ENCODE assay signal across 8 cellular contexts in genomic region chr17:75524269-75524970, GRCh38. TPM values are rescaled to one million over a fixed set of nuclear protein-coding genes. Genes with fewer than 3 reads are reported as not detected.
A peak's percentile ranks its signal among the peaks of the same experiment; 100 is the strongest.
DNase-seq lines count a peak whose midpoint lies in the region; ATAC-seq, FAIRE-seq and TF ChIP-seq lines count a peak whose summit lies in the region.

No MANE protein-coding gene starts in this region.

- H3K4me1 ChIP-seq in GM12878 (ENCODE audit: control insufficient read depth, insufficient read depth, low read length) = 0 out of 2 replicates have a peak, but pooled peaks cover 7% of the 10 kb centered on the region
- H3K4me1 ChIP-seq in left lung = peaks cover 0 to 20% of the 10 kb centered on the region in 2 donors
- peaks cover 0 to 23% (median 17%) of the 10 kb centered on the region in 5 donors for H3K4me1 ChIP-seq in subcutaneous abdominal adipose tissue (ENCODE audit: control insufficient read depth in 5 of 5, insufficient read depth in 5 of 5, low read length in 5 of 5)

- H3K79me2 ChIP-seq in GM12878 (ENCODE audit: control insufficient read depth, insufficient read depth, low read length) = no peaks in the 10 kb centered on the region

- 45% methylated on average over 21 of the region's 24 CpGs for WGBS in GM12878 (ENCODE audit: insufficient coverage, insufficient replicate concordance, low lambda C conversion rate, missing lambda C conversion rate)

- H4K20me1 ChIP-seq in GM12878 (ENCODE audit: control insufficient read depth, insufficient read depth) = no peaks in the 10 kb centered on the region

- H3K9ac ChIP-seq in GM12878 (ENCODE audit: control insufficient read depth, insufficient read depth, low read length) (no peak overlapping the region), subcutaneous abdominal adipose tissue (ENCODE audit: low read length in 5 of 5) (no peak overlapping the region)

- ATAC-seq in GM12878 (no peak; the same call in 2 of the 3 replicates), left lung (no peak), GM21786 (IDR thresholded peaks at IDR 0.05; ENCODE audit: unreplicated experiment) (no peak)

- no peaks in the 10 kb centered on the region for H3K9me3 Mint-ChIP-seq in T-helper 1 cell treated with Interleukin-12 subunit alpha and Interleukin-12 subunit beta and Interleukin-4 antibody, amounts not matched to agents 30 μg/mL and 1 μg/mL, for 36 hours

- H3K27ac ChIP-seq in GM12878 (ENCODE audit: control insufficient read depth, insufficient read depth) (no peak overlapping the region), left lung (peak overlapping the region; percentile 65 to 76), subcutaneous abdominal adipose tissue (ENCODE audit: low read depth, low read length) (no peak overlapping the region)

- BruUV-seq in GM12878 (replicated peaks; lab: Mats Ljungman, UMichigan) = no TSS peak

- POLR2A ChIA-PET in GM12878 (lab: Charles Lee) = interaction anchor here (0.6 kb wide), 1 partner anchor 229 kb away, joined by 3 read pairs; no protein-coding TSS in a partner anchor

- no peaks in the 10 kb centered on the region for H3K9me3 ChIP-seq in GM12878 (replicated peaks; ENCODE audit: control insufficient read depth, insufficient read depth, low read length)
- no peaks in the 10 kb centered on the region for H3K9me3 ChIP-seq in left lung
- H3K9me3 ChIP-seq in subcutaneous abdominal adipose tissue (ENCODE audit: control insufficient read depth in 5 of 5, low read length in 5 of 5) = no peaks in the 10 kb centered on the region

- SMC1A ChIA-PET in GM12878 (lab: Charles Lee; ENCODE audit: uncharacterized antibody, unreplicated experiment) = interaction anchor here (1.2 to 1.4 kb wide), 2 partner anchors 8 to 97 kb away, joined by 3 to 8 read pairs; partner anchors contain the start of gene TSEN54

- TF ChIP-seq POLR2A in GM12878 (IDR thresholded peaks at IDR 0.05; ENCODE audit: low read depth, low read length) (no peak), erythroblast (IDR thresholded peaks at IDR 0.05; ENCODE audit: low read length) (no peak)

- H3K4me3 ChIP-seq in GM12878 (no peak overlapping the region), left lung (peak overlapping the region; percentile 50 to 73), subcutaneous abdominal adipose tissue (ENCODE audit: low read depth in 1 of 5, low read length in 5 of 5) (peak overlapping the region in 4 of 5 donors; percentile 56 to 72 (median 60))

- H2AFZ ChIP-seq in GM12878 (ENCODE audit: control insufficient read depth, low read depth, low read length) = peak overlapping the region; percentile 29

- no peak for DNase-seq in T-helper 1 cell
- DNase-seq in GM12878 (ENCODE audit: low read depth, low spot score) = no peak
- no peak for DNase-seq in left lung
- no peak for DNase-seq in erythroblast (lab: John Stamatoyannopoulos, UW)
- no peak for DNase-seq in HPDE6-E6E7 (ENCODE audit: extremely low spot score)

- RAD21 ChIA-PET in GM12878 (lab: Charles Lee; ENCODE audit: unreplicated experiment) = interaction anchor here (1.2 kb wide), 2 partner anchors 8 to 235 kb away, joined by 5 to 14 read pairs; partner anchors contain the start of genes SLC25A19 and TSEN54

- H3K27me3 Mint-ChIP-seq in T-helper 1 cell treated with Interleukin-12 subunit alpha and Interleukin-12 subunit beta and Interleukin-4 antibody, amounts not matched to agents 30 μg/mL and 1 μg/mL, for 36 hours (ENCODE audit: low read depth) = peaks cover 8% of the 10 kb centered on the region

- peaks cover 12% of the 10 kb centered on the region for H3K36me3 Mint-ChIP-seq in T-helper 1 cell treated with Interleukin-12 subunit alpha and Interleukin-12 subunit beta and Interleukin-4 antibody, amounts not matched to agents 30 μg/mL and 1 μg/mL, for 36 hours (ENCODE audit: low read depth)

- peaks cover 0 to 6% of the 10 kb centered on the region in 2 experiments; a peak in 2 of 4 replicates for H3K27me3 ChIP-seq in GM12878 (replicated peaks in 1 of 2; ENCODE audit: control insufficient read depth in 2 of 2, insufficient read depth in 2 of 2, low read length in 1 of 2)
- H3K27me3 ChIP-seq in left lung = peaks cover 0 to 15% of the 10 kb centered on the region in 2 donors
- H3K27me3 ChIP-seq in subcutaneous abdominal adipose tissue (ENCODE audit: control insufficient read depth in 5 of 5, insufficient read depth in 4 of 5, low read length in 5 of 5) = no peaks in the 10 kb centered on the region

- TF ChIP-seq CTCF in GM12878 (IDR thresholded peaks at IDR 0.05 in 2 of 3, conservative IDR thresholded peaks at IDR 0.05 in 1 of 3; ENCODE audit: control insufficient read depth in 2 of 3, extremely low read depth in 1 of 3, insufficient read depth in 1 of 3, low read depth in 3 of 3, low read length in 3 of 3) (no peak), left lung (IDR thresholded peaks at IDR 0.05) (no peak)

- no peak for FAIRE-seq in GM12878 (lab: Jason Lieb, UNC)

- H3K4me1 Mint-ChIP-seq in T-helper 1 cell treated with Interleukin-12 subunit alpha and Interleukin-12 subunit beta and Interleukin-4 antibody, amounts not matched to agents 30 μg/mL and 1 μg/mL, for 36 hours (ENCODE audit: low read depth) = peaks cover 12% of the 10 kb centered on the region

- CTCF ChIA-PET in GM12878 (lab: Yijun Ruan, JAX) = interaction anchor here (0.7 to 1.3 kb wide), 10 partner anchors 8 to 235 kb away, joined by 3 to 11 read pairs (median 4); partner anchors contain the start of genes SLC25A19 and TSEN54

- H3K27ac Mint-ChIP-seq in T-helper 1 cell treated with Interleukin-12 subunit alpha and Interleukin-12 subunit beta and Interleukin-4 antibody, amounts not matched to agents 30 μg/mL and 1 μg/mL, for 36 hours = no peak overlapping the region

- no peak for TF ChIP-seq RAD21 in GM12878 (IDR thresholded peaks at IDR 0.05; ENCODE audit: insufficient read depth, low read depth, low read length)

- peak overlapping the region; percentile 91; the same call in 1 of the 2 replicates for H3K4me2 ChIP-seq in GM12878 (ENCODE audit: control insufficient read depth, insufficient read depth)

- peaks cover 0 to 2% of the 10 kb centered on the region in 2 experiments; a peak in 3 of 4 replicates for H3K36me3 ChIP-seq in GM12878 (ENCODE audit: control insufficient read depth in 2 of 2, insufficient read depth in 2 of 2, low read length in 1 of 2)
- H3K36me3 ChIP-seq in left lung = peaks cover 0 to 22% of the 10 kb centered on the region in 2 donors
- H3K36me3 ChIP-seq in subcutaneous abdominal adipose tissue (ENCODE audit: control insufficient read depth in 5 of 5, insufficient read depth in 5 of 5, low read length in 5 of 5) = peaks cover 0 to 13% (median 9%) of the 10 kb centered on the region in 5 donors

- intact Hi-C loops in GM12878 (cut with micrococcal nuclease; ENCODE audit: unreplicated experiment) (no loop called here), left lung (cut with DNase I) (loop anchor here (10.0 kb wide), 2 partner anchors 60 to 100 kb away; partner anchors contain the start of gene MYO15B (in 1 of the 2))

- peak overlapping the region; percentile 46 for H3K4me3 Mint-ChIP-seq in T-helper 1 cell treated with Interleukin-12 subunit alpha and Interleukin-12 subunit beta and Interleukin-4 antibody, amounts not matched to agents 30 μg/mL and 1 μg/mL, for 36 hours

- TF ChIP-seq EP300 in GM12878 (IDR thresholded peaks at IDR 0.05; ENCODE audit: borderline replicate concordance in 1 of 2, control insufficient read depth in 1 of 2, low read depth in 2 of 2, low read length in 2 of 2) = no peak

- in situ Hi-C loops in GM12878 (cut with MboI) = no loop called here

RNA-seq across cellular contexts. Expression of gene LLGL2, which starts 1.1 kb away (rescaled TPM):
- total RNA-seq in GM12878 (2013; cell fraction: nucleolus; rRNA removed) = 13.4 and 45.4 TPM in 2 replicates
- total RNA-seq in GM12878 (2014; rRNA removed) = 5.0 and 6.5 TPM in 2 replicates
- 1.8 and 2.0 TPM in 2 replicates for total RNA-seq in GM12878 (2014; rRNA removed; fragmentation: Illumina TruSeq; extraction: Trizol)
- 6.3 and 7.6 TPM in 2 replicates for total RNA-seq in GM12878 (2021)
- 1.7 TPM for polyA plus RNA-seq in GM12878 (2011; ENCODE audit: low read depth)
- 1.7 and 3.3 TPM in 2 replicates for polyA plus RNA-seq in GM12878 (2011; rRNA removed)
- polyA plus RNA-seq in GM12878 (2011; cell fraction: cytosol; rRNA removed) = 4.1 and 6.8 TPM in 2 replicates
- polyA plus RNA-seq in GM12878 (2011; cell fraction: nucleus; rRNA removed) = 18.8 and 24.8 TPM in 2 replicates
- 4.9 and 7.6 TPM in 2 replicates for polyA plus RNA-seq in GM12878 (2012)
- 9.9 TPM in 1 of 2 replicates, not detected in the other for polyA plus RNA-seq in GM12878 (2014; fragmentation: Illumina TruSeq; extraction: Trizol)
- polyA plus RNA-seq in GM12878 (2014; fragmentation: Nextera tagmentation; extraction: Ambion mirVana) = under 1 TPM; 0.21 to 0.75 TPM
- polyA plus RNA-seq in GM12878 (2014; rRNA removed) = 5.8 and 7.4 TPM in 2 replicates
- polyA plus RNA-seq in GM12878 (2016; fragmentation: Nextera tagmentation; extraction: Ambion mirVana) = 1 to 10 TPM; 4.1 to 5.0 TPM
- polyA minus RNA-seq in GM12878 (2011; rRNA and poly(A)+ RNA removed) = 2.0 and 7.0 TPM in 2 replicates
- 7.4 and 7.5 TPM in 2 replicates for polyA minus RNA-seq in GM12878 (2011; cell fraction: cytosol; rRNA and poly(A)+ RNA removed)
- polyA minus RNA-seq in GM12878 (2011; cell fraction: nucleus; rRNA and poly(A)+ RNA removed) = 4.4 and 5.7 TPM in 2 replicates
- total RNA-seq in left lung = 100 to 1,000 TPM; 161 to 173 TPM

RNA-seq across cellular contexts. Expression of gene TSEN54, which starts 8.1 kb away (rescaled TPM):
- 16.4 and 19.8 TPM in 2 replicates for total RNA-seq in GM12878 (2013; cell fraction: nucleolus; rRNA removed)
- total RNA-seq in GM12878 (2014; rRNA removed) (42.1 and 43.2 TPM in 2 replicates), GM12878 (2014; rRNA removed; fragmentation: Illumina TruSeq; extraction: Trizol) (21.4 and 26.1 TPM in 2 replicates), GM12878 (2021) (37.3 and 41.2 TPM in 2 replicates), left lung (10 to 100 TPM; 15.8 to 22.9 TPM)
- 12.7 TPM for polyA plus RNA-seq in GM12878 (2011; ENCODE audit: low read depth)
- polyA plus RNA-seq in GM12878 (2011; rRNA removed) (25.4 and 45.7 TPM in 2 replicates), GM12878 (2014; fragmentation: Illumina TruSeq; extraction: Trizol) (22.9 and 29.5 TPM in 2 replicates), GM12878 (2014; fragmentation: Nextera tagmentation; extraction: Ambion mirVana) (10 to 100 TPM in 1 of 2 experiments, 1 to 10 TPM in 1; 7.1 to 23.1 TPM), GM12878 (2014; rRNA removed) (42.4 and 52.2 TPM in 2 replicates), GM12878 (2016; fragmentation: Nextera tagmentation; extraction: Ambion mirVana) (10 to 100 TPM; 41.1 to 48.0 TPM)
- 41.7 and 53.0 TPM in 2 replicates for polyA plus RNA-seq in GM12878 (2011; cell fraction: cytosol; rRNA removed)
- polyA plus RNA-seq in GM12878 (2011; cell fraction: nucleus; rRNA removed) = 54.8 and 62.1 TPM in 2 replicates
- polyA plus RNA-seq in GM12878 (2012) = 20.1 and 23.9 TPM in 2 replicates
- 25.9 and 32.6 TPM in 2 replicates for polyA minus RNA-seq in GM12878 (2011; rRNA and poly(A)+ RNA removed)
- 6.8 and 18.3 TPM in 2 replicates for polyA minus RNA-seq in GM12878 (2011; cell fraction: cytosol; rRNA and poly(A)+ RNA removed)
- 7.5 and 13.1 TPM in 2 replicates for polyA minus RNA-seq in GM12878 (2011; cell fraction: nucleus; rRNA and poly(A)+ RNA removed)

RNA-seq across cellular contexts. Expression of gene CASKIN2, which starts 9.1 kb away (rescaled TPM):
- 0.65 and 2.0 TPM in 2 replicates for total RNA-seq in GM12878 (2013; cell fraction: nucleolus; rRNA removed)
- total RNA-seq in GM12878 (2014; rRNA removed) (0.44 and 1.4 TPM in 2 replicates), GM12878 (2014; rRNA removed; fragmentation: Illumina TruSeq; extraction: Trizol) (0.18 and 0.23 TPM in 2 replicates), GM12878 (2021) (0.80 and 1.8 TPM in 2 replicates), left lung (10 to 100 TPM; 43.8 to 74.4 TPM)
- polyA plus RNA-seq in GM12878 (2011; ENCODE audit: low read depth) = 0.39 TPM
- polyA plus RNA-seq in GM12878 (2011; rRNA removed) (0.10 TPM in 1 of 2 replicates, not detected in the other), GM12878 (2014; fragmentation: Illumina TruSeq; extraction: Trizol) (0.14 and 0.16 TPM in 2 replicates), GM12878 (2014; fragmentation: Nextera tagmentation; extraction: Ambion mirVana) (under 1 TPM in 1 of 2 experiments, not detected in 1; 0.02 TPM), GM12878 (2014; rRNA removed) (0.93 and 2.7 TPM in 2 replicates), GM12878 (2016; fragmentation: Nextera tagmentation; extraction: Ambion mirVana) (under 1 TPM; 0.44 to 0.56 TPM)
- 0.03 and 0.12 TPM in 2 replicates for polyA plus RNA-seq in GM12878 (2011; cell fraction: cytosol; rRNA removed)
- polyA plus RNA-seq in GM12878 (2011; cell fraction: nucleus; rRNA removed) = 0.59 and 0.84 TPM in 2 replicates
- polyA plus RNA-seq in GM12878 (2012) = 0.31 and 0.46 TPM in 2 replicates
- not detected in 2 replicates for polyA minus RNA-seq in GM12878 (2011; rRNA and poly(A)+ RNA removed)
- polyA minus RNA-seq in GM12878 (2011; cell fraction: cytosol; rRNA and poly(A)+ RNA removed) = not detected in 2 replicates
- 0.12 and 0.57 TPM in 2 replicates for polyA minus RNA-seq in GM12878 (2011; cell fraction: nucleus; rRNA and poly(A)+ RNA removed)

Comparison
In these comparisons a context has a peak if more than half of its experiments do, and no peak if none do; other contexts are left out.
1. H3K27ac ChIP-seq: peak in left lung (2 of 2); none in GM12878 (single experiment) and subcutaneous abdominal adipose tissue (single experiment).
2. RNA of gene CASKIN2, which starts 9.1 kb away (total RNA-seq): 43.8 to 74.4 TPM in left lung; 0.18 to 2.0 TPM in GM12878; every median in the first group is over 10 times any median in the second.